In the genomic region with DNA sequence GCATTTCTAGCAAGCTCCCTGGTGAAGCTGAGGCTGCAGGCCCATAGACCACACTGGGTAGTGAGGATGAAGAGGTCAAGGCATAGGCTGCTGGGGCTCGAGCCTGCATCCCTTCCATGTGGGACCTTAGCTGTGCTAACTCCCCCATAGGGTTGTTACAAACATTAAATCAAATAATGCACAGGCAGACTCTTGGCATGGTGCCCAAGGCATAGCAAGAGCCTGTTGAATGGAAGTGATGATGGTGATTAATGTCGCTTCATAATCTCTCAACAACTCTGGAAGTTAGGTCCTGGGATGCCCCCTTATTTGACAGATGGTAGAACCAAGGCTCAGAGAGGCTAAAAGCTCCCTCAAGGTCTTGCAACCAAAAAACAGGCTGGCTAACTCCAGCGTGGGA, we compare ENCODE assay signal across 21 cellular contexts.
DNase-seq lines count a peak whose midpoint lies in the region; ATAC-seq, FAIRE-seq and TF ChIP-seq lines count a peak whose summit lies in the region.
"Had no signal": no experiment of that assay in that cellular context is flagged by ENCODE, and none has a peak within 500 bp of the region (broad histone marks: within the 10 kb centered on the region; RNA-seq: fewer than 3 reads in every experiment).

No MANE protein-coding gene starts in this region.

- intact Hi-C loops in cardiac septum (cut with DNase I): no loop called here
- intact Hi-C loops in Right ventricle myocardium inferior (cut with DNase I): no loop called here
- intact Hi-C loops in K562 (cut with micrococcal nuclease): no loop called here

- peaks cover 3 to 12% of the 10 kb centered on the region in 2 experiments; a peak in 3 of 5 replicates for H3K27me3 ChIP-seq in K562 (ENCODE audit: control insufficient read depth in 2 of 2, insufficient read depth in 2 of 2, low read length in 2 of 2)

- H3K4me3 Mint-ChIP-seq in osteocyte (ENCODE audit: unreplicated experiment): no peak overlapping the region
- H3K4me3 Mint-ChIP-seq: B cell; CD14-positive monocyte; CD4-positive, alpha-beta T cell; CD8-positive, alpha-beta memory T cell; H9 had no signal

- H3K27me3 Mint-ChIP-seq in osteocyte (ENCODE audit: unreplicated experiment): no peaks in the 10 kb centered on the region
- H3K27me3 Mint-ChIP-seq: B cell had no signal

- TF ChIP-seq CTCF in K562 (IDR thresholded peaks at IDR 0.05 in 2 of 3, conservative IDR thresholded peaks at IDR 0.05 in 1 of 3; ENCODE audit: insufficient read depth in 2 of 3, low read depth in 1 of 3, low read length in 3 of 3): no peak
- TF ChIP-seq CTCF in osteocyte (IDR thresholded peaks at IDR 0.05): no peak

- H3K9me1 ChIP-seq in K562 (ENCODE audit: control insufficient read depth, insufficient read depth, low read length): no peaks in the 10 kb centered on the region

- CTCF ChIA-PET in K562 (lab: Yijun Ruan, JAX; ENCODE audit: low intra/inter-chr PET ratio): no interaction called here

- H3K36me3 Mint-ChIP-seq in osteocyte (ENCODE audit: unreplicated experiment): no peaks in the 10 kb centered on the region
- H3K36me3 Mint-ChIP-seq: CD14-positive monocyte; CD8-positive, alpha-beta memory T cell had no signal

- BruUV-seq in K562 (replicated peaks; lab: Mats Ljungman, UMichigan): no TSS peak

- H3K4me2 ChIP-seq in K562 (ENCODE audit: insufficient read depth, low read length): no peak overlapping the region
- H3K4me2 ChIP-seq: BLaER1 treated with 17β-estradiol and CSF1 and Interleukin-3, amounts not matched to agents 10 nM and 100 nM had no signal

- no peaks in the 10 kb centered on the region for H3K9me3 ChIP-seq in K562 (replicated peaks; ENCODE audit: control insufficient read depth, insufficient read depth, low read depth, low read length)
- H3K9me3 ChIP-seq: BLaER1 treated with 17β-estradiol and CSF1 and Interleukin-3, amounts not matched to agents 10 nM and 100 nM had no signal

- TF ChIP-seq RAD21 in K562 (CRISPR knock-in tag; conservative IDR thresholded peaks at IDR 0.05 in 1 of 2, IDR thresholded peaks at IDR 0.05 in 1 of 2): no peak

- H4K20me1 ChIP-seq in K562 (replicated peaks; ENCODE audit: control insufficient read depth, insufficient read depth, low read length): no peaks in the 10 kb centered on the region; the same call in 1 of the 2 replicates
- H4K20me1 ChIP-seq: BLaER1 treated with 17β-estradiol and CSF1 and Interleukin-3, amounts not matched to agents 10 nM and 100 nM had no signal

- POLR2A ChIA-PET in K562 (lab: Yijun Ruan, JAX): interaction anchor here (1.3 kb wide), 1 partner anchor 9 kb away, joined by 3 read pairs; no protein-coding TSS in a partner anchor

- no peak overlapping the region for H3K4me3 ChIP-seq in K562
- H3K4me3 ChIP-seq: BLaER1 treated with 17β-estradiol and CSF1 and Interleukin-3, amounts not matched to agents 10 nM and 100 nM; GM12878; GM23248 had no signal

- no peak for TF ChIP-seq EP300 in K562 (IDR thresholded peaks at IDR 0.05; ENCODE audit: low read length)

- H3K4me1 ChIP-seq in K562 (replicated peaks in 1 of 2; ENCODE audit: control insufficient read depth in 2 of 2, insufficient read depth in 2 of 2, low read length in 2 of 2): no peaks in the 10 kb centered on the region

- H3K9me3 Mint-ChIP-seq in osteocyte (ENCODE audit: unreplicated experiment): peaks cover 43% of the 10 kb centered on the region
- H3K9me3 Mint-ChIP-seq: H9 had no signal

- H2AFZ ChIP-seq in K562 (ENCODE audit: low read depth, low read length): no peak overlapping the region
- H2AFZ ChIP-seq: GM23248 had no signal

- no peak overlapping the region for H3K9ac ChIP-seq in K562 (ENCODE audit: insufficient read depth in 1 of 2, low read depth in 2 of 2, low read length in 2 of 2)
- H3K9ac ChIP-seq: BLaER1 treated with 17β-estradiol and CSF1 and Interleukin-3, amounts not matched to agents 10 nM and 100 nM; GM23248 had no signal

- ATAC-seq in Right ventricle myocardium inferior (no peak), K562 (no peak), esophagus mucosa (no peak)
- ATAC-seq: GM12878, HCT116 had no signal

- no peak overlapping the region for H3K27ac ChIP-seq in K562 (ENCODE audit: extremely low read depth, low read depth, low read length)
- H3K27ac ChIP-seq: BLaER1 treated with 17β-estradiol and CSF1 and Interleukin-3, amounts not matched to agents 10 nM and 100 nM; GM23248 had no signal

- H3K4me1 Mint-ChIP-seq in osteocyte (ENCODE audit: unreplicated experiment): no peaks in the 10 kb centered on the region
- H3K4me1 Mint-ChIP-seq: B cell; CD14-positive monocyte; CD8-positive, alpha-beta memory T cell had no signal

- in situ Hi-C loops in K562 (cut with MboI): no loop called here

- H3K36me3 ChIP-seq in K562 (ENCODE audit: control insufficient read depth, insufficient read depth, low read length): no peaks in the 10 kb centered on the region
- H3K36me3 ChIP-seq: BLaER1 treated with 17β-estradiol and CSF1 and Interleukin-3, amounts not matched to agents 10 nM and 100 nM had no signal

- 0% methylated on average over 3 of the region's 3 CpGs for WGBS in K562 (ENCODE audit: insufficient coverage, low coverage, missing lambda C conversion rate)

- DNase-seq in cardiac septum (ENCODE audit: low spot score): peak; percentile 38
- no peak for DNase-seq in Right ventricle myocardium inferior (ENCODE audit: missing footprints)
- peak; percentile 67 for DNase-seq in NCI-H82 treated with DMSO at 0.1 percent for 48 hours (lab: John Stamatoyannopoulos, UW; ENCODE audit: unreplicated experiment)
- no peak for DNase-seq in K562 (ENCODE audit: extremely low read depth in 1 of 4, low spot score in 3 of 4)
- no peak for DNase-seq in osteocyte (ENCODE audit: extremely low spot score, unreplicated experiment)
- DNase-seq: CD4-positive, alpha-beta T cell; CD8-positive, alpha-beta memory T cell; DMS 273 treated with DMSO at 0.1 percent for 48 hours; DMS79; EL; GDM1; GM23248; H9 had no signal

- no peak for FAIRE-seq in K562 (lab: Jason Lieb, UNC)
- FAIRE-seq: D721Med, GM12878, GM19239 had no signal

- H3K27ac Mint-ChIP-seq in osteocyte (ENCODE audit: unreplicated experiment): no peak overlapping the region
- H3K27ac Mint-ChIP-seq: B cell; CD14-positive monocyte; CD4-positive, alpha-beta T cell; CD8-positive, alpha-beta memory T cell; H9 had no signal

- no peak for TF ChIP-seq POLR2A in K562 (conservative IDR thresholded peaks at IDR 0.05)

- H3K79me2 ChIP-seq in K562 (ENCODE audit: control insufficient read depth, insufficient read depth, low read length): no peaks in the 10 kb centered on the region

TF ChIP-seq in K562, 482 proteins besides CTCF, POLR2A, EP300 and RAD21:
- TF ChIP-seq ZNF165 (CRISPR knock-in tag; IDR thresholded peaks at IDR 0.05; ENCODE audit: borderline replicate concordance) (no peak), NFIC (IDR thresholded peaks at IDR 0.05) (peak; percentile 57)

Comparison
In these comparisons a context has a peak if more than half of its experiments do, and no peak if none do; other contexts are left out.
1. DNase-seq: peak in cardiac septum (single experiment) and NCI-H82 treated with DMSO at 0.1 percent for 48 hours (single experiment); none in Right ventricle myocardium inferior (single experiment), K562 (0 of 4) and osteocyte (single experiment).